8 cellular contexts compared by ENCODE assay signal in the genomic region with DNA sequence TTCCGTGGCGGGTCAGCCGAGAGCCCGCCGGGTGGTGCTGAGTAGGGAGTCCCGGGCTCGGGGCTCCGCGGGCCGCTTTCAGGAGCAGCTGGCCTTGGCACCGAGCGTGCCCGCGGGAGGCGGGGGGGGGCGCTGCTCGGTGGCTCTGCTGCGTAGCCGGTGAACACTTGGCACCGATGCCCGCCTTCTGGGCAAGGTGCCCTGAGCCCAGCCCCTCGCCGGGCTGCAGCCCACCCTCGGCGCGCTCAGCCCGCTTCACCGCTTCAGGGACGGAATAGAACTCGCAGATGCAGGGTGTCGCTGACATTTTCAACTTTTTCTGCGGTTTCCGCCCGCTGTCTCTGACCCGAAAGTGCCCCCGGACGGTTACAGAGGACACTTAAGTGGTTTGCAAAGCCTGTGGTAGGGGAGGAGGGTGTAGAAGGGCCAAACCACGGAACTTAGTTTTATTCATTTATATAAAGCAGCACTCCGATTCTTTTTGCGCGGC. TPM values are rescaled to one million over a fixed set of nuclear protein-coding genes. Genes with fewer than 3 reads are reported as not detected.
DNase-seq lines count a peak whose midpoint lies in the region; ATAC-seq and TF ChIP-seq lines count a peak whose summit lies in the region.

No MANE protein-coding gene starts in this region.

- H3K9ac ChIP-seq in PC-3 (ENCODE audit: low read length), result 0 out of 2 replicates have a peak overlapping the region, but pooled peaks have one; percentile 9
- H3K9ac ChIP-seq in iPS-18a (ENCODE audit: low read length), result no peak overlapping the region
- peak overlapping the region; percentile 81 to 92 (median 88) for H3K9ac ChIP-seq in skeletal muscle tissue (ENCODE audit: low read depth in 1 of 3, low read length in 3 of 3)

- H3K27me3 ChIP-seq in PC-3 (ENCODE audit: low read length) (no peaks in the 10 kb centered on the region), adrenal gland (no peaks in the 10 kb centered on the region), iPS-18a (ENCODE audit: control insufficient read depth, insufficient read depth, low read length) (peaks cover 40% of the 10 kb centered on the region), skeletal muscle tissue (ENCODE audit: control insufficient read depth in 3 of 3, insufficient read depth in 3 of 3, low read length in 3 of 3) (no peaks in the 10 kb centered on the region)

- H3K4me1 ChIP-seq in PC-3 (ENCODE audit: insufficient read depth, low read length), result peaks cover 10% of the 10 kb centered on the region; the same call in 1 of the 2 replicates
- H3K4me1 ChIP-seq in adrenal gland (replicated peaks in 1 of 2), result peaks cover 0 to 13% of the 10 kb centered on the region in 2 donors
- peaks cover 7% of the 10 kb centered on the region for H3K4me1 ChIP-seq in iPS-18a (ENCODE audit: control insufficient read depth, low read depth, low read length)
- H3K4me1 ChIP-seq in skeletal muscle tissue (ENCODE audit: control insufficient read depth in 3 of 3, insufficient read depth in 3 of 3, low read length in 3 of 3), result peaks cover 7 to 33% (median 14%) of the 10 kb centered on the region in 3 donors

- no peak for TF ChIP-seq CTCF in PC-3 (conservative IDR thresholded peaks at IDR 0.05; ENCODE audit: low read depth, low read length)
- TF ChIP-seq CTCF in adrenal gland (IDR thresholded peaks at IDR 0.05), result no peak

- no peaks in the 10 kb centered on the region for H3K9me2 ChIP-seq in PC-3 (replicated peaks; ENCODE audit: low read length)

- H2AFZ ChIP-seq in PC-3 (ENCODE audit: low read length), result peak overlapping the region; percentile 88

- POLR2A ChIA-PET in PC-3 (lab: Charles Lee; ENCODE audit: unreplicated experiment), result no interaction called here

- H3K4me2 ChIP-seq in PC-3 (ENCODE audit: low read length), result peak overlapping the region; percentile 88

- no peaks in the 10 kb centered on the region for H3K79me2 ChIP-seq in PC-3 (ENCODE audit: low read length)

- intact Hi-C loops in PC-3 (cut with micrococcal nuclease), result no loop called here
- intact Hi-C loops in adrenal gland (cut with DNase I), result no loop called here

- CTCF ChIA-PET in PC-3 (lab: Charles Lee), result no interaction called here

- DNase-seq in activated CD8-positive, alpha-beta memory T cell treated with anti-CD3 and anti-CD28 coated beads for 24 hours, result peak; percentile 78
- no peak for DNase-seq in activated CD8-positive, alpha-beta memory T cell treated with anti-CD3 and anti-CD28 coated beads, Interleukin-2, amount 50 U/mL, for 48 hours
- DNase-seq in PC-3 (no peak), adrenal gland (peak in 4 of 7 donors; percentile 34 to 43 (median 40)), cerebellar cortex (ENCODE audit: low spot score) (no peak)

- 1 to 2% (median 1%) methylated on average over 11 to 41 of the region's 41 CpGs for WGBS in adrenal gland, 4 donors

- no peaks in the 10 kb centered on the region for H3K9me3 ChIP-seq in PC-3 (ENCODE audit: low read length)
- H3K9me3 ChIP-seq in adrenal gland (replicated peaks in 1 of 3), result no peaks in the 10 kb centered on the region
- H3K9me3 ChIP-seq in iPS-18a (ENCODE audit: control insufficient read depth, low read depth, low read length), result no peaks in the 10 kb centered on the region
- H3K9me3 ChIP-seq in skeletal muscle tissue (ENCODE audit: control insufficient read depth in 3 of 3, low read length in 3 of 3), result no peaks in the 10 kb centered on the region

- no peaks in the 10 kb centered on the region for H3F3A ChIP-seq in PC-3 (ENCODE audit: low read length, unreplicated experiment)

- no peaks in the 10 kb centered on the region for H4K20me1 ChIP-seq in PC-3 (ENCODE audit: low read length)

- H3K27ac ChIP-seq in PC-3 (ENCODE audit: low read length), result no peak overlapping the region
- H3K27ac ChIP-seq in adrenal gland, result peak overlapping the region in 3 of 5 donors; percentile 24 to 52 (median 43)
- no peak overlapping the region for H3K27ac ChIP-seq in iPS-18a (ENCODE audit: low read length)
- peak overlapping the region; percentile 77 for H3K27ac ChIP-seq in skeletal muscle tissue (ENCODE audit: low read depth, low read length)

- H3K36me3 ChIP-seq in PC-3 (ENCODE audit: low read depth, low read length), result no peaks in the 10 kb centered on the region
- no peaks in the 10 kb centered on the region for H3K36me3 ChIP-seq in adrenal gland (replicated peaks in 1 of 2)
- no peaks in the 10 kb centered on the region for H3K36me3 ChIP-seq in iPS-18a (ENCODE audit: control insufficient read depth, low read depth, low read length)
- H3K36me3 ChIP-seq in skeletal muscle tissue (ENCODE audit: control insufficient read depth in 3 of 3, insufficient read depth in 3 of 3, low read length in 3 of 3), result peaks cover 0 to 2% (median 0%) of the 10 kb centered on the region in 3 donors

- H3K4me3 ChIP-seq in PC-3 (ENCODE audit: low read length) (peak overlapping the region; percentile 68), adrenal gland (peak overlapping the region in 3 of 4 donors; percentile 47 to 81 (median 59)), iPS-18a (ENCODE audit: low read length) (peak overlapping the region; percentile 73), skeletal muscle tissue (ENCODE audit: low read length in 3 of 3) (peak overlapping the region; percentile 76 to 87 (median 78))

- ATAC-seq in HG02885 (IDR thresholded peaks at IDR 0.05; ENCODE audit: poor library complexity, unreplicated experiment) (peak; percentile 72), PC-3 (peak; percentile 46)

- BruUV-seq in PC-3 (replicated peaks; lab: Mats Ljungman, UMichigan), result no TSS peak

- TF ChIP-seq POLR2A in adrenal gland (IDR thresholded peaks at IDR 0.05), result no peak

RNA-seq across cellular contexts. Expression of a gene that starts 0.7 kb away (rescaled TPM):
- total RNA-seq in PC-3 (2014; rRNA removed) (not detected in 2 replicates), adrenal gland (10 to 100 TPM in 7 of 8 donors, 1 to 10 TPM in 1; 1.8 to 18.4 (median 14.5) TPM), skeletal muscle tissue (1.0 TPM)
- 1 to 10 TPM; 1.7 to 4.1 (median 3.5) TPM for polyA plus RNA-seq in adrenal gland

Comparison
In these comparisons a context has a peak if more than half of its experiments do, and no peak if none do; other contexts are left out.
1. DNase-seq: peak in activated CD8-positive, alpha-beta memory T cell treated with anti-CD3 and anti-CD28 coated beads for 24 hours (single experiment) and adrenal gland (4 of 7); none in activated CD8-positive, alpha-beta memory T cell treated with anti-CD3 and anti-CD28 coated beads, Interleukin-2, amount 50 U/mL, for 48 hours (single experiment), PC-3 (single experiment) and cerebellar cortex (single experiment).
2. H3K27ac ChIP-seq: peak in adrenal gland (3 of 5) and skeletal muscle tissue (single experiment); none in PC-3 (single experiment) and iPS-18a (single experiment).
3. Peak in every context shown above with its lines, with median percentiles within 50 percentile points of each other: H3K4me3 ChIP-seq.